In genomic region chr11:64250875-64251721, GRCh38 we compare ENCODE assay signal across 8 cellular contexts. TPM values are rescaled to one million over a fixed set of nuclear protein-coding genes. Genes with fewer than 3 reads are reported as not detected.
DNase-seq lines count a peak whose midpoint lies in the region; ATAC-seq and TF ChIP-seq lines count a peak whose summit lies in the region.

Gene PLCB3 (plus strand): TSS chr11:64251530. CDS start chr11:64251650, 120 bp downstream.

- H3K4me3 ChIP-seq in MG63 (peak within 1 kb of the TSS; percentile 79), lung (peak within 1 kb of the TSS; percentile 62)

- peak within 1 kb of the TSS; percentile 92 for H3K4me3 Mint-ChIP-seq in CD4-positive, alpha-beta T cell

- no peaks in the 10 kb centered on the region for H3K27me3 ChIP-seq in CD4-positive, alpha-beta T cell (ENCODE audit: control insufficient read depth, insufficient read depth, low read length)
- H3K27me3 ChIP-seq in MG63 (no peaks in the 10 kb centered on the region), lung (ENCODE audit: control insufficient read depth, insufficient read depth) (no peaks in the 10 kb centered on the region)

- peak in 9 of 10 experiments; percentile 39 to 77 (median 56) for DNase-seq in CD4-positive, alpha-beta T cell
- DNase-seq in MG63 (peak; percentile 51), ecto neural progenitor cell (ENCODE audit: low spot score) (peak; percentile 88), lung (ENCODE audit: low spot score) (peak; percentile 50)
- peak; percentile 70 for DNase-seq in activated CD4-positive, alpha-beta T cell treated with anti-CD3 and anti-CD28 coated beads for 48 hours
- peak; percentile 34 for DNase-seq in stimulated activated CD8-positive, alpha-beta memory T cell treated with anti-CD3 and anti-CD28 coated beads, Interleukin-7, amount 100 ng/mL, for 24 hours (ENCODE audit: low read depth)

- peak; percentile 72 for ATAC-seq in CD4-positive, alpha-beta T cell (ENCODE audit: poor library complexity)
- ATAC-seq in GM19328 (IDR thresholded peaks at IDR 0.05; ENCODE audit: unreplicated experiment) = peak; percentile 45
- ATAC-seq in lung (ENCODE audit: insufficient read depth, low FRiP score) = peak; percentile 73
- ATAC-seq in HG03378 (IDR thresholded peaks at IDR 0.05; ENCODE audit: unreplicated experiment) = no peak

- peaks cover 20% of the 10 kb centered on the region for H3K36me3 ChIP-seq in MG63
- peaks cover 0 to 17% of the 10 kb centered on the region in 2 donors for H3K36me3 ChIP-seq in lung (ENCODE audit: control insufficient read depth in 2 of 2, insufficient read depth in 2 of 2, low read length in 2 of 2)

- no peaks in the 10 kb centered on the region for H3K27me3 Mint-ChIP-seq in CD4-positive, alpha-beta T cell

- peaks cover 0 to 18% of the 10 kb centered on the region in 2 donors for H3K4me1 ChIP-seq in lung (ENCODE audit: control insufficient read depth in 2 of 2, insufficient read depth in 2 of 2, low read length in 2 of 2)

- WGBS in lung, 2 donors = 1% methylated on average over 68 to 79 of the region's 79 CpGs

- no peaks in the 10 kb centered on the region for H3K9me3 ChIP-seq in CD4-positive, alpha-beta T cell (ENCODE audit: control insufficient read depth, low read length)
- no peaks in the 10 kb centered on the region for H3K9me3 ChIP-seq in MG63
- H3K9me3 ChIP-seq in lung (ENCODE audit: control insufficient read depth in 2 of 2, insufficient read depth in 1 of 2, low read length in 1 of 2) = no peaks in the 10 kb centered on the region

- CTCF ChIA-PET in CD4-positive, alpha-beta T cell (lab: Charles Lee) = interaction anchor here (1.0 to 4.7 kb wide), 13 partner anchors 8 to 67 kb away, joined by 3 to 56 read pairs (median 5); partner anchors contain the start of genes CATSPERZ, ESRRA, FERMT3 and FKBP2

- H3K9me3 Mint-ChIP-seq in CD4-positive, alpha-beta T cell = no peaks in the 10 kb centered on the region

- no peaks in the 10 kb centered on the region for H3K36me3 Mint-ChIP-seq in CD4-positive, alpha-beta T cell (ENCODE audit: low read depth)

- peak; percentile 64 for TF ChIP-seq CTCF in CD4-positive, alpha-beta T cell (IDR thresholded peaks at IDR 0.05)
- peak; percentile 35 for TF ChIP-seq CTCF in lung (IDR thresholded peaks at IDR 0.05; ENCODE audit: control extremely low read depth, extremely low read depth)

- POLR2A ChIA-PET in CD4-positive, alpha-beta T cell (lab: Charles Lee) = interaction anchor here (0.8 to 4.5 kb wide), 7 partner anchors 18 to 45 kb away, joined by 3 to 35 read pairs (median 6); partner anchors contain the start of genes BAD, FERMT3, NUDT22 and TRPT1

- peaks cover 25% of the 10 kb centered on the region for H3K4me1 Mint-ChIP-seq in CD4-positive, alpha-beta T cell (ENCODE audit: low read depth)

- intact Hi-C loops in CD4-positive, alpha-beta T cell (cut with DNase I, micrococcal nuclease) = loop anchor here (1.0 to 10.0 kb wide), 6 partner anchors 18 to 404 kb away; partner anchors contain the start of genes ESRRA (in 1 of the 2) and STIP1 (in 1 of the 2)

- no peak within 1 kb of the TSS for H3K27ac ChIP-seq in CD4-positive, alpha-beta T cell (ENCODE audit: low read depth, low read length)
- peak within 1 kb of the TSS; percentile 24 to 63 for H3K27ac ChIP-seq in lung (ENCODE audit: low read depth in 1 of 2, low read length in 1 of 2)

- no peak within 1 kb of the TSS for H3K27ac Mint-ChIP-seq in CD4-positive, alpha-beta T cell

RNA-seq across cellular contexts. Expression of gene PLCB3, which starts in this region (rescaled TPM):
- 1 to 10 TPM; 2.5 to 2.7 TPM for total RNA-seq in CD4-positive, alpha-beta T cell
- 24.8 and 37.4 TPM in 2 replicates for total RNA-seq in MG63 (2014; rRNA removed; shearing (Covaris generic); ENCODE audit: low replicate concordance)
- 10 to 100 TPM; 18.2 to 32.0 TPM for total RNA-seq in lung
- polyA plus RNA-seq in lung = 10 to 100 TPM; 15.0 to 17.1 TPM

Comparison
In these comparisons a context has a peak if more than half of its experiments do, and no peak if none do; other contexts are left out.
1. DNase-seq: peak in every context shown above with its lines; median percentile 88 in ecto neural progenitor cell; 70 in activated CD4-positive, alpha-beta T cell treated with anti-CD3 and anti-CD28 coated beads for 48 hours; 56 in CD4-positive, alpha-beta T cell; 51 in MG63; 50 in lung; 34 in stimulated activated CD8-positive, alpha-beta memory T cell treated with anti-CD3 and anti-CD28 coated beads, Interleukin-7, amount 100 ng/mL, for 24 hours.